25 cellular contexts compared by ENCODE assay signal in genomic region chr5:42552597-42552996, GRCh38.
"Had no signal": no experiment of that assay in that cellular context is flagged by ENCODE, and none has a peak within 500 bp of the region (broad histone marks: within the 10 kb centered on the region; RNA-seq: fewer than 3 reads in every experiment).

No MANE protein-coding gene starts in this region.

- H3K4me2 ChIP-seq: neural progenitor cell had no signal

- H3K79me2 ChIP-seq: parathyroid adenoma had no signal

- H3K27me3 Mint-ChIP-seq: stimulated activated naive CD8-positive, alpha-beta T cell treated with anti-CD3 and anti-CD28 coated beads, Interleukin-15, Interleukin-2, amounts not matched to agents 100 ng/mL and 50 ng/mL, for 24 hours; type B pancreatic cell had no signal

- H3K36me3 Mint-ChIP-seq: mesothelial cell of epicardium; naive B cell; natural killer cell; neural progenitor cell; stimulated activated effector memory CD8-positive, alpha-beta T cell treated with anti-CD3 and anti-CD28 coated beads, Interleukin-12 subunit alpha, Interleukin-12 subunit beta, amount 100 ng/mL, for 72 hours; type B pancreatic cell had no signal

- DNase-seq: hippocampal formation; kidney glomerular epithelial cell; left cardiac atrium; left ventricle myocardium superior; mesendoderm; naive B cell; natural killer cell; nephron progenitor cell; occipital lobe; small intestine; spleen; stimulated activated CD4-positive, alpha-beta T cell treated with anti-CD3 and anti-CD28 coated beads, Interleukin-4, amount 100 ng/mL, for 24 hours; stimulated activated naive CD4-positive, alpha-beta T cell; substantia nigra had no signal

- ATAC-seq: left cardiac atrium; natural killer cell; stimulated activated effector memory CD8-positive, alpha-beta T cell treated with anti-CD3 and anti-CD28 coated beads, Interleukin-12 subunit alpha, Interleukin-12 subunit beta, amount 100 ng/mL, for 72 hours had no signal

- H2AFZ ChIP-seq: neural progenitor cell, parathyroid adenoma had no signal

- H3K4me1 ChIP-seq: neural progenitor cell, parathyroid adenoma, spleen, vagina had no signal

- H3K27me3 ChIP-seq: neural progenitor cell, right atrium auricular region, spleen, tibial nerve, vagina had no signal

- H3K9ac ChIP-seq: neural progenitor cell, parathyroid adenoma had no signal

- H3K27ac Mint-ChIP-seq: mesothelial cell of epicardium; naive B cell; natural killer cell; nephron progenitor cell; neural progenitor cell; stimulated activated effector memory CD8-positive, alpha-beta T cell treated with anti-CD3 and anti-CD28 coated beads, Interleukin-12 subunit alpha, Interleukin-12 subunit beta, amount 100 ng/mL, for 72 hours; stimulated activated naive CD8-positive, alpha-beta T cell treated with anti-CD3 and anti-CD28 coated beads, Interleukin-15, Interleukin-2, amounts not matched to agents 100 ng/mL and 50 ng/mL, for 24 hours; type B pancreatic cell had no signal

- H3K9me3 Mint-ChIP-seq: mesothelial cell of epicardium; natural killer cell; nephron progenitor cell; neural progenitor cell; stimulated activated effector memory CD8-positive, alpha-beta T cell treated with anti-CD3 and anti-CD28 coated beads, Interleukin-12 subunit alpha, Interleukin-12 subunit beta, amount 100 ng/mL, for 72 hours; stimulated activated naive CD8-positive, alpha-beta T cell treated with anti-CD3 and anti-CD28 coated beads, Interleukin-15, Interleukin-2, amounts not matched to agents 100 ng/mL and 50 ng/mL, for 24 hours; type B pancreatic cell had no signal

- H3K4me1 Mint-ChIP-seq: naive B cell; natural killer cell; stimulated activated effector memory CD8-positive, alpha-beta T cell treated with anti-CD3 and anti-CD28 coated beads, Interleukin-12 subunit alpha, Interleukin-12 subunit beta, amount 100 ng/mL, for 72 hours had no signal

- H3K36me3 ChIP-seq: neural progenitor cell, neutrophil, right atrium auricular region, spleen, tibial nerve, vagina had no signal

- H3K9me3 ChIP-seq: neutrophil, right atrium auricular region, spleen, tibial nerve, vagina had no signal

- H3K4me3 Mint-ChIP-seq: mesothelial cell of epicardium; naive B cell; natural killer cell; nephron progenitor cell; neural progenitor cell; stimulated activated effector memory CD8-positive, alpha-beta T cell treated with anti-CD3 and anti-CD28 coated beads, Interleukin-12 subunit alpha, Interleukin-12 subunit beta, amount 100 ng/mL, for 72 hours; stimulated activated naive CD8-positive, alpha-beta T cell treated with anti-CD3 and anti-CD28 coated beads, Interleukin-15, Interleukin-2, amounts not matched to agents 100 ng/mL and 50 ng/mL, for 24 hours; type B pancreatic cell had no signal

- H3K4me3 ChIP-seq: lung, neural progenitor cell, right atrium auricular region, spleen, tibial nerve, vagina had no signal

- H3K27ac ChIP-seq: neural progenitor cell, neutrophil, parathyroid adenoma, tibial nerve, vagina had no signal
